ENCODE assay signal across 17 cellular contexts in genomic region chr4:128590773-128591172, GRCh38.
DNase-seq lines count a peak whose midpoint lies in the region; ATAC-seq and TF ChIP-seq lines count a peak whose summit lies in the region.
"Had no signal": no experiment of that assay in that cellular context is flagged by ENCODE, and none has a peak within 500 bp of the region (broad histone marks: within the 10 kb centered on the region; RNA-seq: fewer than 3 reads in every experiment).

No MANE protein-coding gene starts in this region.

- CTCF ChIA-PET in Calu3 (lab: Charles Lee), result interaction anchor here (0.5 to 1.2 kb wide), 2 partner anchors 13 to 156 kb away, joined by 3 to 4 read pairs; no protein-coding TSS in a partner anchor

- DNase-seq in Calu3 (no peak), NCI-H524 treated with DMSO at 0.1 percent for 48 hours (lab: John Stamatoyannopoulos, UW) (peak; percentile 14), endothelial cell (ENCODE audit: low spot score) (no peak), mesothelial cell of epicardium (ENCODE audit: low spot score in 2 of 2, unreplicated experiment in 2 of 2) (no peak), ACHN (no peak), D341Med (ENCODE audit: low spot score) (no peak)
- DNase-seq: activated CD4-positive, alpha-beta T cell treated with anti-CD3 and anti-CD28 coated beads, Interleukin-2, amount 50 U/mL, for 1 hour; activated gamma-delta T cell treated with Interleukin-2 at 50 U/mL for 16 hours; colonic mucosa; NCI-H2029 treated with DMSO at 0.1 percent for 48 hours; NCI-H748 treated with DMSO at 0.1 percent for 48 hours; Peyer's patch; stimulated activated CD4-positive, alpha-beta T cell treated with anti-CD3 and anti-CD28 coated beads, Interleukin-4, amount 100 ng/mL, for 1 hour had no signal

- no peaks in the 10 kb centered on the region for H3K27me3 Mint-ChIP-seq in Calu3 (ENCODE audit: unreplicated experiment)
- H3K27me3 Mint-ChIP-seq in endothelial cell (ENCODE audit: unreplicated experiment), result peaks cover 4% of the 10 kb centered on the region
- no peaks in the 10 kb centered on the region for H3K27me3 Mint-ChIP-seq in mesothelial cell of epicardium (ENCODE audit: low read depth)

- H3K9me3 Mint-ChIP-seq in Calu3 (ENCODE audit: low read depth, unreplicated experiment) (peaks cover 9% of the 10 kb centered on the region), endothelial cell (ENCODE audit: unreplicated experiment) (no peaks in the 10 kb centered on the region), mesothelial cell of epicardium (peaks cover 24% of the 10 kb centered on the region)

- no peak overlapping the region for H3K4me3 Mint-ChIP-seq in Calu3 (ENCODE audit: low read depth, unreplicated experiment)
- H3K4me3 Mint-ChIP-seq in endothelial cell (ENCODE audit: unreplicated experiment), result no peak overlapping the region
- no peak overlapping the region for H3K4me3 Mint-ChIP-seq in mesothelial cell of epicardium
- H3K4me3 Mint-ChIP-seq: IgD-negative memory B cell had no signal

- intact Hi-C loops in Calu3 (cut with micrococcal nuclease; ENCODE audit: unreplicated experiment), result no loop called here

- H3K36me3 Mint-ChIP-seq in Calu3 (ENCODE audit: insufficient read depth, unreplicated experiment) (no peaks in the 10 kb centered on the region), endothelial cell (ENCODE audit: low read depth, unreplicated experiment) (peaks cover 13% of the 10 kb centered on the region), mesothelial cell of epicardium (peaks cover 10% of the 10 kb centered on the region)
- H3K36me3 Mint-ChIP-seq: IgD-negative memory B cell had no signal

- no peak for ATAC-seq in HG03565 (IDR thresholded peaks at IDR 0.05; ENCODE audit: unreplicated experiment)
- ATAC-seq in HG03520 (IDR thresholded peaks at IDR 0.05; ENCODE audit: unreplicated experiment), result no peak
- ATAC-seq: HCT116 had no signal

- BruUV-seq in Calu3 (replicated peaks; lab: Mats Ljungman, UMichigan), result no TSS peak

- TF ChIP-seq CTCF in Calu3 (IDR thresholded peaks at IDR 0.05; ENCODE audit: unreplicated experiment), result no peak
- no peak for TF ChIP-seq CTCF in endothelial cell (IDR thresholded peaks at IDR 0.05; ENCODE audit: unreplicated experiment)
- TF ChIP-seq CTCF in mesothelial cell of epicardium (IDR thresholded peaks at IDR 0.05; ENCODE audit: unreplicated experiment), result no peak

- in situ Hi-C loops in ACHN (cut with HindIII; ENCODE audit: low pct_ligation_motif_present, low pct_unique_long_range_greater_than_20kb, low sequenced_read_pairs), result no loop called here

- H3K27ac Mint-ChIP-seq in Calu3 (ENCODE audit: unreplicated experiment) (peak overlapping the region; percentile 13), endothelial cell (ENCODE audit: unreplicated experiment) (peak overlapping the region; percentile 53), mesothelial cell of epicardium (peak overlapping the region; percentile 56)
- H3K27ac Mint-ChIP-seq: IgD-negative memory B cell had no signal

- H3K4me1 Mint-ChIP-seq in Calu3 (ENCODE audit: low read depth, unreplicated experiment), result peaks cover 10% of the 10 kb centered on the region
- H3K4me1 Mint-ChIP-seq in endothelial cell (ENCODE audit: unreplicated experiment), result peaks cover 12% of the 10 kb centered on the region
- peaks cover 14% of the 10 kb centered on the region for H3K4me1 Mint-ChIP-seq in mesothelial cell of epicardium
- H3K4me1 Mint-ChIP-seq: IgD-negative memory B cell had no signal
